In genomic region chr12:57745485-57745881, GRCh38 we compare ENCODE assay signal across 1 cellular context.
TF ChIP-seq lines count a peak whose summit lies in the region.

No MANE protein-coding gene starts in this region.

TF ChIP-seq in HepG2, 621 proteins besides CTCF, POLR2A, EP300 and RAD21 (continued from another document):
- TF ChIP-seq KMT2A (CRISPR knock-in tag; IDR thresholded peaks at IDR 0.05) (peak; percentile 42; the same call in 1 of the 2 replicates), ZNF562 (CRISPR knock-in tag; IDR thresholded peaks at IDR 0.05; ENCODE audit: borderline replicate concordance) (no peak), RARG (CRISPR knock-in tag; IDR thresholded peaks at IDR 0.05; ENCODE audit: low read depth) (no peak), ZNF329 (CRISPR knock-in tag; IDR thresholded peaks at IDR 0.05; ENCODE audit: low read depth) (no peak), FOXO4 (CRISPR knock-in tag; conservative IDR thresholded peaks at IDR 0.05) (no peak), CEBPG (CRISPR knock-in tag; IDR thresholded peaks at IDR 0.05) (no peak), ZNF678 (CRISPR knock-in tag; IDR thresholded peaks at IDR 0.05) (no peak), AGO1 (IDR thresholded peaks at IDR 0.05; ENCODE audit: low read depth, low read length, poor library complexity, severe bottlenecking) (no peak), HNRNPK (IDR thresholded peaks at IDR 0.05; ENCODE audit: low read depth, low read length, poor library complexity, severe bottlenecking) (peak; percentile 6), HDAC6 (IDR thresholded peaks at IDR 0.05; ENCODE audit: low read depth, low read length) (no peak), CBX1 (IDR thresholded peaks at IDR 0.05; ENCODE audit: low read depth) (no peak), SALL1 (CRISPR knock-in tag; IDR thresholded peaks at IDR 0.05) (0 out of 2 replicates have a peak, but pooled peaks have one; percentile 2), ZNF142 (CRISPR knock-in tag; IDR thresholded peaks at IDR 0.05) (no peak), MYPOP (CRISPR knock-in tag; IDR thresholded peaks at IDR 0.05) (0 out of 2 replicates have a peak, but pooled peaks have one; percentile 7), NONO (IDR thresholded peaks at IDR 0.05) (no peak), NONO (CRISPR knock-in tag; conservative IDR thresholded peaks at IDR 0.05) (0 out of 2 replicates have a peak, but pooled peaks have one; percentile 12), IRF2 (CRISPR knock-in tag; IDR thresholded peaks at IDR 0.05) (no peak), POLR2G (IDR thresholded peaks at IDR 0.05; ENCODE audit: low read depth, low read length) (peak; percentile 30; the same call in 1 of the 2 replicates), ONECUT2 (CRISPR knock-in tag; IDR thresholded peaks at IDR 0.05) (no peak), BORCS8-MEF2B (CRISPR knock-in tag; IDR thresholded peaks at IDR 0.05) (peak; percentile 38; the same call in 1 of the 2 replicates)
- TF ChIP-seq, protein P1, sequence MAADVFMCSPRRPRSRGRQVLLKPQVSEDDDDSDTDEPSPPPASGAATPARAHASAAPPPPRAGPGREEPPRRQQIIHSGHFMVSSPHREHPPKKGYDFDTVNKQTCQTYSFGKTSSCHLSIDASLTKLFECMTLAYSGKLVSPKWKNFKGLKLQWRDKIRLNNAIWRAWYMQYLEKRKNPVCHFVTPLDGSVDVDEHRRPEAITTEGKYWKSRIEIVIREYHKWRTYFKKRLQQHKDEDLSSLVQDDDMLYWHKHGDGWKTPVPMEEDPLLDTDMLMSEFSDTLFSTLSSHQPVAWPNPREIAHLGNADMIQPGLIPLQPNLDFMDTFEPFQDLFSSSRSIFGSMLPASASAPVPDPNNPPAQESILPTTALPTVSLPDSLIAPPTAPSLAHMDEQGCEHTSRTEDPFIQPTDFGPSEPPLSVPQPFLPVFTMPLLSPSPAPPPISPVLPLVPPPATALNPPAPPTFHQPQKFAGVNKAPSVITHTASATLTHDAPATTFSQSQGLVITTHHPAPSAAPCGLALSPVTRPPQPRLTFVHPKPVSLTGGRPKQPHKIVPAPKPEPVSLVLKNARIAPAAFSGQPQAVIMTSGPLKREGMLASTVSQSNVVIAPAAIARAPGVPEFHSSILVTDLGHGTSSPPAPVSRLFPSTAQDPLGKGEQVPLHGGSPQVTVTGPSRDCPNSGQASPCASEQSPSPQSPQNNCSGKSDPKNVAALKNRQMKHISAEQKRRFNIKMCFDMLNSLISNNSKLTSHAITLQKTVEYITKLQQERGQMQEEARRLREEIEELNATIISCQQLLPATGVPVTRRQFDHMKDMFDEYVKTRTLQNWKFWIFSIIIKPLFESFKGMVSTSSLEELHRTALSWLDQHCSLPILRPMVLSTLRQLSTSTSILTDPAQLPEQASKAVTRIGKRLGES (CRISPR knock-in tag; IDR thresholded peaks at IDR 0.05; ENCODE audit: borderline replicate concordance), result no peak
- TF ChIP-seq, protein P2, sequence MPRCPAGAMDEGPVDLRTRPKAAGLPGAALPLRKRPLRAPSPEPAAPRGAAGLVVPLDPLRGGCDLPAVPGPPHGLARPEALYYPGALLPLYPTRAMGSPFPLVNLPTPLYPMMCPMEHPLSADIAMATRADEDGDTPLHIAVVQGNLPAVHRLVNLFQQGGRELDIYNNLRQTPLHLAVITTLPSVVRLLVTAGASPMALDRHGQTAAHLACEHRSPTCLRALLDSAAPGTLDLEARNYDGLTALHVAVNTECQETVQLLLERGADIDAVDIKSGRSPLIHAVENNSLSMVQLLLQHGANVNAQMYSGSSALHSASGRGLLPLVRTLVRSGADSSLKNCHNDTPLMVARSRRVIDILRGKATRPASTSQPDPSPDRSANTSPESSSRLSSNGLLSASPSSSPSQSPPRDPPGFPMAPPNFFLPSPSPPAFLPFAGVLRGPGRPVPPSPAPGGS (CRISPR knock-in tag; IDR thresholded peaks at IDR 0.05), result no peak
TF ChIP-seq in HepG2: peak in this region for 23.
